ENCODE assay signal across 28 cellular contexts in the genomic region with DNA sequence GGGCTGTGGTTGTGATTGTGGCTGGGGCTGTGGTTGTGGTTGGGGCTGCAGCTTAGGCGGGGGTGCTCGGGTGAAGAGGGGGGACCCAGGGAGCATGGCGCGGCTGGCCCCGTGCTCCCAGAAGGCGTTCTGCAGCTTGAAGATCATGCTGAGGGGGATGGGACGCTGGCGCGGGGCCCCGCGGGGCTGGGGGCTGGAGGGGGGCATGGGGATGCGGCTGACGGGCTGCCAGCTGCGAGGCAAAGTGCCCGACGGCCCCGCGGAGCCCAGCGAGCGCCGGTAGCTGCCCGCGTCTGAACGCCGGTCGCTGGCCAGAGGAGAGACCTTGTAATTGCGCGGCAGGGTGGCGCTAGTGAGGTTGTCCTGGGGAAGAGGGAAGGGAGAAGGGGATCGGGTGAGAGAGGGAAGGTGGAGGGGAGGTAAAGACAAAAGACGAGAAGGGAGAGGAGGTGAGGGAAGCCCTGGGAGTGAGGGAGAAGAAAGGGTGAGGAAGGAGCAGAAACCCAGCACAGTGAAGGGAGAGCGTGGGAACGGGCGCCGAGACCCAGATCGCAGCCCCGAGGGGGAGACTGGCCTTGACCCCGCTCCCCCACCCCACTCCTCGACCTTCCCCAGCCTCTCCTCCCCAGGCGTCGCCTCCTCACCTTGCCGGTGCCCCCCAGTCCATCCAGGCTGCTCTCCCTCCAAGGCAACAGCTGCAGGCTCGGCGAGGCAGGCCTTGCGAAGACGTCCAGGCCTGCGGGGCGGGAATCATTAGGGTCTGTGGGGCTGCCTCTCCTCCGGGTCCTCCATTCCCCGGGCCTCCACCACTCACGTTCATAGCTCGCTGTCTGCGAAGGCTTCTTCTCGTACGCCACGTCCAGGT. TPM values are rescaled to one million over a fixed set of nuclear protein-coding genes. Genes with fewer than 3 reads are reported as not detected.
DNase-seq lines count a peak whose midpoint lies in the region; ATAC-seq, FAIRE-seq and TF ChIP-seq lines count a peak whose summit lies in the region.
"Had no signal": no experiment of that assay in that cellular context is flagged by ENCODE, and none has a peak within 500 bp of the region (broad histone marks: within the 10 kb centered on the region; RNA-seq: fewer than 3 reads in every experiment).

No MANE protein-coding gene starts in this region.

- H3K36me3 ChIP-seq in iPS DF 6.9 (ENCODE audit: control insufficient read depth, insufficient read depth, low read length) (no peaks in the 10 kb centered on the region), neuronal stem cell (replicated peaks in 1 of 2; ENCODE audit: control insufficient read depth in 2 of 2, insufficient read depth in 2 of 2, low read length in 2 of 2) (no peaks in the 10 kb centered on the region)
- H3K36me3 ChIP-seq: right lobe of liver had no signal

- peak overlapping the region; percentile 4 for H3K27ac Mint-ChIP-seq in T-helper 17 cell
- H3K27ac Mint-ChIP-seq: activated CD4-positive, alpha-beta T cell treated with anti-CD3 and anti-CD28 coated beads for 36 hours; mesothelial cell of epicardium; natural killer cell had no signal

- peaks cover 10% of the 10 kb centered on the region for H3K27me3 Mint-ChIP-seq in T-helper 17 cell

- H4K91ac ChIP-seq in neuronal stem cell (ENCODE audit: low read depth, low read length, poor library complexity): no peak overlapping the region

- H2BK12ac ChIP-seq in neuronal stem cell (ENCODE audit: low read length): no peak overlapping the region

- no peak for TF ChIP-seq POLR2A in GM12892 (IDR thresholded peaks at IDR 0.05; ENCODE audit: low read depth, low read length)

- H3K4me2 ChIP-seq in neuronal stem cell (ENCODE audit: insufficient read depth, low read length, poor library complexity, severe bottlenecking): peak overlapping the region; percentile 43

- H3K36me3 Mint-ChIP-seq in T-helper 17 cell (ENCODE audit: low read depth): no peaks in the 10 kb centered on the region
- H3K36me3 Mint-ChIP-seq: CD14-positive monocyte, natural killer cell had no signal

- H3K4me1 Mint-ChIP-seq in T-helper 17 cell: peaks cover 9% of the 10 kb centered on the region

- no peaks in the 10 kb centered on the region for H3K9me3 ChIP-seq in T-helper 17 cell (ENCODE audit: control insufficient read depth, low read length, poor library complexity, severe bottlenecking)
- H3K9me3 ChIP-seq in iPS DF 6.9 (ENCODE audit: control insufficient read depth, insufficient read depth, low read length): no peaks in the 10 kb centered on the region
- peaks cover 0 to 1% of the 10 kb centered on the region in 2 donors for H3K9me3 ChIP-seq in neuronal stem cell (replicated peaks in 1 of 2; ENCODE audit: control insufficient read depth in 2 of 2, insufficient read depth in 1 of 2, low read depth in 1 of 2, low read length in 2 of 2)
- H3K9me3 ChIP-seq: right lobe of liver had no signal

- H3K4me3 Mint-ChIP-seq in T-helper 17 cell: no peak overlapping the region
- H3K4me3 Mint-ChIP-seq: activated CD4-positive, alpha-beta T cell treated with anti-CD3 and anti-CD28 coated beads for 36 hours; central memory CD8-positive, alpha-beta T cell; mesothelial cell of epicardium; natural killer cell had no signal

- DNase-seq in GM12892 (ENCODE audit: insufficient read length) (peak; percentile 11), T-helper 17 cell (no peak), iPS DF 6.9 (ENCODE audit: low read depth, low spot score) (no peak), neuronal stem cell (ENCODE audit: low spot score) (no peak), T-helper 1 cell (no peak), NOMO-1 (lab: John Stamatoyannopoulos, UW; ENCODE audit: unreplicated experiment in 2 of 2) (no peak)
- DNase-seq in activated CD8-positive, alpha-beta memory T cell treated with anti-CD3 and anti-CD28 coated beads for 24 hours: no peak
- DNase-seq: activated CD4-positive, alpha-beta T cell treated with anti-CD3 and anti-CD28 coated beads for 36 hours; activated naive CD4-positive, alpha-beta T cell treated with anti-CD3 and anti-CD28 coated beads, Interleukin-2, amount 50 U/mL, for 16 hours; anterior cingulate cortex; dorsolateral prefrontal cortex; EL; foreskin fibroblast; natural killer cell; NCI-H1048; NCI-H187 treated with DMSO at 0.1 percent for 48 hours; NCI-H748 treated with DMSO at 0.1 percent for 48 hours; OCI-M1; right lobe of liver; SHP77 treated with DMSO at 0.1 percent for 48 hours had no signal

- no peak for ATAC-seq in T-helper 17 cell
- ATAC-seq: activated CD4-positive, alpha-beta T cell treated with anti-CD3 and anti-CD28 coated beads for 36 hours; left lobe of liver; natural killer cell; right lobe of liver had no signal

- H3K4ac ChIP-seq in neuronal stem cell (ENCODE audit: low read length): no peak overlapping the region

- H3K23ac ChIP-seq in neuronal stem cell (ENCODE audit: low read depth, low read length, poor library complexity): peak overlapping the region; percentile 60

- H3K18ac ChIP-seq in neuronal stem cell (ENCODE audit: low read length): no peak overlapping the region

- peaks cover 8% of the 10 kb centered on the region; the same call in 1 of the 2 replicates for H3K4me1 ChIP-seq in iPS DF 6.9 (ENCODE audit: control insufficient read depth, insufficient read depth, low read length)
- H3K4me1 ChIP-seq in neuronal stem cell (ENCODE audit: control insufficient read depth in 2 of 2, insufficient read depth in 1 of 2, low read depth in 1 of 2, low read length in 2 of 2): peaks cover 5 to 9% of the 10 kb centered on the region in 2 donors
- H3K4me1 ChIP-seq: right lobe of liver had no signal

- H2BK120ac ChIP-seq in neuronal stem cell (ENCODE audit: low read depth, low read length): peak overlapping the region; percentile 61

- H3K27ac ChIP-seq in iPS DF 6.9 (ENCODE audit: low read length): no peak overlapping the region
- H3K27ac ChIP-seq in neuronal stem cell (replicated peaks; ENCODE audit: low read length): no peak overlapping the region
- H3K27ac ChIP-seq: dorsolateral prefrontal cortex, epithelial cell of prostate, right lobe of liver had no signal

- no peaks in the 10 kb centered on the region for H3K79me1 ChIP-seq in neuronal stem cell (ENCODE audit: low read depth, low read length)

- no peak overlapping the region for H3K14ac ChIP-seq in neuronal stem cell (ENCODE audit: low read length)

- H3K27me3 ChIP-seq in iPS DF 6.9 (ENCODE audit: control insufficient read depth, insufficient read depth, low read length) (peaks cover 3% of the 10 kb centered on the region; the same call in 1 of the 2 replicates), neuronal stem cell (ENCODE audit: control insufficient read depth in 3 of 3, insufficient read depth in 3 of 3, low read depth in 1 of 3, low read length in 3 of 3) (peaks cover 0 to 49% (median 14%) of the 10 kb centered on the region in 3 experiments)
- H3K27me3 ChIP-seq: right lobe of liver had no signal

- no peak for FAIRE-seq in GM12892 (lab: Jason Lieb, UNC)
- FAIRE-seq: TTC549 had no signal

- no CpG with 5 or more reads among the region's 56 CpGs for WGBS in iPS DF 6.9 (ENCODE audit: insufficient coverage, insufficient read length)
- no CpG with 5 or more reads among the region's 56 CpGs for WGBS in neuronal stem cell (ENCODE audit: extremely low coverage in 2 of 2, insufficient read length in 2 of 2, insufficient replicate concordance in 1 of 2), 2 donors

- peak overlapping the region; percentile 25 for H3K9ac ChIP-seq in neuronal stem cell (ENCODE audit: low read depth, low read length, poor library complexity)

- H2BK5ac ChIP-seq in neuronal stem cell (ENCODE audit: low read length): no peak overlapping the region

- H2AK5ac ChIP-seq in neuronal stem cell (ENCODE audit: low read depth, low read length): no peak overlapping the region

- H2BK15ac ChIP-seq in neuronal stem cell (ENCODE audit: low read length): no peak overlapping the region

- H2AFZ ChIP-seq in neuronal stem cell (ENCODE audit: low read length): no peak overlapping the region

- H3K4me3 ChIP-seq in iPS DF 6.9 (ENCODE audit: low read length) (peak overlapping the region; percentile 33; the same call in 1 of the 2 replicates), neuronal stem cell (ENCODE audit: low read length in 2 of 2) (no peak overlapping the region)
- H3K4me3 ChIP-seq: dorsolateral prefrontal cortex, right lobe of liver had no signal

- H4K8ac ChIP-seq in neuronal stem cell (ENCODE audit: low read depth, low read length): no peak overlapping the region

RNA-seq across cellular contexts. Expression of gene PPP1R13L, which starts 9.1 kb away (rescaled TPM):
- polyA plus RNA-seq in GM12892 (2012; ENCODE audit: missing spikeins): 4.6 TPM
- total RNA-seq in T-helper 17 cell: 1 to 10 TPM; 3.4 to 4.5 TPM
- 11.0 TPM for polyA plus RNA-seq in neuronal stem cell (2013, experiment 1 of 2)
- polyA plus RNA-seq in neuronal stem cell (2013, experiment 2 of 2): 9.8 TPM

RNA-seq across cellular contexts. Expression of gene POLR1G, which starts 10.7 kb away (rescaled TPM):
- 4.4 TPM for polyA plus RNA-seq in GM12892 (2012; ENCODE audit: missing spikeins)
- total RNA-seq in T-helper 17 cell: 1 to 10 TPM in 1 of 2 donors, under 1 TPM in 1; 0.91 to 1.0 TPM
- polyA plus RNA-seq in neuronal stem cell (2013, experiment 1 of 2): 6.4 TPM
- polyA plus RNA-seq in neuronal stem cell (2013, experiment 2 of 2): 6.4 TPM

RNA-seq across cellular contexts. Expression of gene ERCC2, which starts 25.4 kb away (rescaled TPM):
- polyA plus RNA-seq in GM12892 (2012; ENCODE audit: missing spikeins): 12.0 TPM
- 10 to 100 TPM; 11.0 to 13.1 TPM for total RNA-seq in T-helper 17 cell
- 68.8 TPM for polyA plus RNA-seq in neuronal stem cell (2013, experiment 1 of 2)
- polyA plus RNA-seq in neuronal stem cell (2013, experiment 2 of 2): 73.1 TPM

RNA-seq across cellular contexts. Expression of gene ERCC1, which starts 28.0 kb away (rescaled TPM):
- 39.3 TPM for polyA plus RNA-seq in GM12892 (2012; ENCODE audit: missing spikeins)
- total RNA-seq in T-helper 17 cell: 10 to 100 TPM; 28.4 to 36.2 TPM
- polyA plus RNA-seq in neuronal stem cell (2013, experiment 1 of 2): 90.0 TPM
- 87.6 TPM for polyA plus RNA-seq in neuronal stem cell (2013, experiment 2 of 2)

RNA-seq across cellular contexts. Expression of gene KLC3, which starts 55.2 kb away (rescaled TPM):
- not detected for polyA plus RNA-seq in GM12892 (2012; ENCODE audit: missing spikeins)
- not detected for total RNA-seq in T-helper 17 cell
- 0.11 TPM for polyA plus RNA-seq in neuronal stem cell (2013, experiment 1 of 2)
- polyA plus RNA-seq in neuronal stem cell (2013, experiment 2 of 2): 0.11 TPM
- total RNA-seq: left lobe of liver, LHCN-M2, natural killer cell, subcutaneous adipose tissue had no signal
- polyA plus RNA-seq: CD14-positive monocyte had no signal
